In genomic region chr4:145234086-145234694, GRCh38 we compare ENCODE assay signal across 7 cellular contexts. TPM values are rescaled to one million over a fixed set of nuclear protein-coding genes. Genes with fewer than 3 reads are reported as not detected.
A peak's percentile ranks its signal among the peaks of the same experiment; 100 is the strongest.
DNase-seq lines count a peak whose midpoint lies in the region; ATAC-seq and TF ChIP-seq lines count a peak whose summit lies in the region.

No MANE protein-coding gene starts in this region.

- TF ChIP-seq CTCF in GM10266 (IDR thresholded peaks at IDR 0.05; ENCODE audit: control insufficient read depth, insufficient read depth, low read depth, missing control alignments) (peak; percentile 79), RWPE2 (IDR thresholded peaks at IDR 0.05; ENCODE audit: poor library complexity, severe bottlenecking) (peak; percentile 97), hepatocyte (IDR thresholded peaks at IDR 0.05; ENCODE audit: poor library complexity) (peak; percentile 91)

- no peak overlapping the region for H3K9ac ChIP-seq in adipocyte (ENCODE audit: low read length)

- ATAC-seq in GM21619 (IDR thresholded peaks at IDR 0.05; ENCODE audit: unreplicated experiment): peak; percentile 100
- peak; percentile 100 for ATAC-seq in RWPE2 (ENCODE audit: low read depth)

- no peak for TF ChIP-seq EP300 in Ishikawa (IDR thresholded peaks at IDR 0.05; ENCODE audit: borderline replicate concordance)

- H3K9me2 ChIP-seq in hepatocyte (replicated peaks; ENCODE audit: insufficient read depth): no peaks in the 10 kb centered on the region

- no peak overlapping the region for H3K4me3 ChIP-seq in RWPE2 (ENCODE audit: severe bottlenecking)
- no peak overlapping the region for H3K4me3 ChIP-seq in adipocyte (ENCODE audit: low read length)
- no peak overlapping the region for H3K4me3 ChIP-seq in hepatocyte

- DNase-seq in GM10266 (ENCODE audit: extremely low spot score): peak; percentile 58
- DNase-seq in RWPE2 (ENCODE audit: low spot score): no peak
- DNase-seq in adipocyte (ENCODE audit: low read depth): peak; percentile 85
- peak; percentile 82 for DNase-seq in hepatocyte (ENCODE audit: low spot score)
- peak; percentile 13 to 34 for DNase-seq in stimulated activated CD4-positive, alpha-beta T cell treated with anti-CD3 and anti-CD28 coated beads, Interleukin-12 subunit alpha, Interleukin-12 subunit beta, amount 100 ng/mL, for 24 hours (ENCODE audit: low read depth in 2 of 2)

- H3K27me3 ChIP-seq in RWPE2 (ENCODE audit: insufficient read depth, poor library complexity, severe bottlenecking) (no peaks in the 10 kb centered on the region), adipocyte (replicated peaks; ENCODE audit: control insufficient read depth, insufficient read depth, low read length) (no peaks in the 10 kb centered on the region), hepatocyte (no peaks in the 10 kb centered on the region)

- WGBS in hepatocyte (ENCODE audit: low lambda C conversion rate, missing lambda C conversion rate): 14% methylated on average over 1 of the region's 1 CpG

- H3K4me2 ChIP-seq in hepatocyte: no peak overlapping the region

- no peaks in the 10 kb centered on the region for H3K79me2 ChIP-seq in hepatocyte

- H3K4me1 ChIP-seq in RWPE2 (ENCODE audit: insufficient read depth, poor library complexity, severe bottlenecking) (no peaks in the 10 kb centered on the region), adipocyte (ENCODE audit: control insufficient read depth, insufficient read depth, low read length) (peaks cover 27% of the 10 kb centered on the region), hepatocyte (ENCODE audit: insufficient read depth) (no peaks in the 10 kb centered on the region)

- no peaks in the 10 kb centered on the region for H3K36me3 ChIP-seq in RWPE2 (ENCODE audit: low read depth)
- no peaks in the 10 kb centered on the region for H3K36me3 ChIP-seq in adipocyte (ENCODE audit: control insufficient read depth, insufficient read depth, low read length, severe bottlenecking)
- H3K36me3 ChIP-seq in hepatocyte (replicated peaks; ENCODE audit: insufficient read depth, low read depth): no peaks in the 10 kb centered on the region

- H2AFZ ChIP-seq in hepatocyte: no peak overlapping the region

- H3K27ac ChIP-seq in RWPE2 (ENCODE audit: poor library complexity, severe bottlenecking) (no peak overlapping the region), hepatocyte (no peak overlapping the region)

- TF ChIP-seq RAD21 in Ishikawa (IDR thresholded peaks at IDR 0.05; ENCODE audit: low read depth): peak; percentile 91

- H4K20me1 ChIP-seq in hepatocyte (ENCODE audit: insufficient read depth, poor library complexity, severe bottlenecking): no peaks in the 10 kb centered on the region

- H3K9me3 ChIP-seq in RWPE2 (ENCODE audit: severe bottlenecking): no peaks in the 10 kb centered on the region
- H3K9me3 ChIP-seq in adipocyte (ENCODE audit: control insufficient read depth, low read length): no peaks in the 10 kb centered on the region
- no peaks in the 10 kb centered on the region for H3K9me3 ChIP-seq in hepatocyte (ENCODE audit: low read depth)

TF ChIP-seq in Ishikawa, 13 proteins besides CTCF, POLR2A, EP300 and RAD21:
- no peak for TF ChIP-seq TCF12 (IDR thresholded peaks at IDR 0.05; ENCODE audit: low read depth)
- no peak for TF ChIP-seq EGR1 (IDR thresholded peaks at IDR 0.05)
- no peak for TF ChIP-seq FOXM1 (IDR thresholded peaks at IDR 0.05; ENCODE audit: borderline replicate concordance, low read depth)
- TF ChIP-seq TAF1 (IDR thresholded peaks at IDR 0.05; ENCODE audit: low read depth): no peak
- TF ChIP-seq YY1 (IDR thresholded peaks at IDR 0.05; ENCODE audit: low read depth): no peak
- TF ChIP-seq CREB1 (IDR thresholded peaks at IDR 0.05; ENCODE audit: low read depth): no peak
- TF ChIP-seq ZBTB7A (IDR thresholded peaks at IDR 0.05; ENCODE audit: low read depth): no peak
- no peak for TF ChIP-seq NFIC (IDR thresholded peaks at IDR 0.05)
- TF ChIP-seq, protein P1, sequence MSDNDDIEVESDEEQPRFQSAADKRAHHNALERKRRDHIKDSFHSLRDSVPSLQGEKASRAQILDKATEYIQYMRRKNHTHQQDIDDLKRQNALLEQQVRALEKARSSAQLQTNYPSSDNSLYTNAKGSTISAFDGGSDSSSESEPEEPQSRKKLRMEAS (IDR thresholded peaks at IDR 0.05): no peak

RNA-seq across cellular contexts. Expression of gene OTUD4, which starts 53.8 kb away (rescaled TPM):
- total RNA-seq in hepatocyte: 20.6 and 23.9 TPM in 2 replicates
- polyA plus RNA-seq in hepatocyte: 10.9 and 12.9 TPM in 2 replicates
